ENCODE assay signal across 9 cellular contexts in genomic region chr22:42439821-42440674, GRCh38. TPM values are rescaled to one million over a fixed set of nuclear protein-coding genes. Genes with fewer than 3 reads are reported as not detected.
DNase-seq lines count a peak whose midpoint lies in the region; ATAC-seq, FAIRE-seq and TF ChIP-seq lines count a peak whose summit lies in the region.
"Had no signal": no experiment of that assay in that cellular context is flagged by ENCODE, and none has a peak within 500 bp of the region (broad histone marks: within the 10 kb centered on the region; RNA-seq: fewer than 3 reads in every experiment).

No MANE protein-coding gene starts in this region.

- peak overlapping the region; percentile 25 for H3K27ac Mint-ChIP-seq in activated CD8-positive, alpha-beta T cell treated with anti-CD3 and anti-CD28 coated beads for 36 hours

- H3K9me3 Mint-ChIP-seq in activated CD8-positive, alpha-beta T cell treated with anti-CD3 and anti-CD28 coated beads for 36 hours, result no peaks in the 10 kb centered on the region

- H3K9me3 ChIP-seq in kidney (ENCODE audit: control insufficient read depth in 1 of 2, low read length in 2 of 2), result no peaks in the 10 kb centered on the region

- H3K27me3 Mint-ChIP-seq in activated CD8-positive, alpha-beta T cell treated with anti-CD3 and anti-CD28 coated beads for 36 hours, result peaks cover 1% of the 10 kb centered on the region

- DNase-seq in Ammon's horn (ENCODE audit: low spot score) (peak; percentile 38), HL-60 (ENCODE audit: low read depth in 1 of 2, low spot score in 1 of 2) (peak in 1 of 2 experiments; percentile 87), kidney (peak; percentile 88), OCI-M2 (lab: John Stamatoyannopoulos, UW; ENCODE audit: unreplicated experiment) (no peak), COLO829 (ENCODE audit: low spot score) (no peak), germinal center (ENCODE audit: low spot score) (no peak), GM03348 (ENCODE audit: low spot score) (no peak)
- peak; percentile 8 for DNase-seq in activated CD8-positive, alpha-beta T cell treated with anti-CD3 and anti-CD28 coated beads for 36 hours

- no peak overlapping the region for H3K4me3 Mint-ChIP-seq in activated CD8-positive, alpha-beta T cell treated with anti-CD3 and anti-CD28 coated beads for 36 hours

- H3K27ac ChIP-seq in HL-60 (replicated peaks) (peak overlapping the region; percentile 47), kidney (ENCODE audit: low read depth in 2 of 2, low read length in 2 of 2) (peak overlapping the region; percentile 58 to 84)

- no peak for ATAC-seq in activated CD8-positive, alpha-beta T cell treated with anti-CD3 and anti-CD28 coated beads for 36 hours

- no peaks in the 10 kb centered on the region for H3K27me3 ChIP-seq in HL-60 (ENCODE audit: insufficient read depth, poor library complexity, severe bottlenecking)

- FAIRE-seq in kidney (lab: Jason Lieb, UNC), result no peak
- FAIRE-seq: endometrium had no signal

- H3K36me3 ChIP-seq in kidney (ENCODE audit: control insufficient read depth in 1 of 2, insufficient read depth in 2 of 2, low read length in 2 of 2), result no peaks in the 10 kb centered on the region

- H3K4me3 ChIP-seq in HL-60 (replicated peaks; ENCODE audit: insufficient read depth, low read length), result peak overlapping the region; percentile 32
- no peak overlapping the region for H3K4me3 ChIP-seq in kidney (ENCODE audit: low read length in 2 of 2)

- intact Hi-C loops in activated CD8-positive, alpha-beta T cell treated with anti-CD3 and anti-CD28 coated beads for 36 hours (cut with micrococcal nuclease), result loop anchor here (10.0 kb wide), 1 partner anchor 355 kb away; no protein-coding TSS in a partner anchor
- intact Hi-C loops in kidney (cut with DNase I), result loop anchor here (10.0 kb wide), 1 partner anchor 275 kb away; no protein-coding TSS in a partner anchor

- CTCF ChIA-PET in activated CD8-positive, alpha-beta T cell treated with anti-CD3 and anti-CD28 coated beads for 36 hours (lab: Charles Lee), result interaction anchor here (1.0 to 2.1 kb wide), 3 partner anchors 271 to 474 kb away, joined by 3 to 5 read pairs (median 3); no protein-coding TSS in a partner anchor

- POLR2A ChIA-PET in activated CD8-positive, alpha-beta T cell treated with anti-CD3 and anti-CD28 coated beads for 36 hours (lab: Charles Lee), result no interaction called here

- peaks cover 36% of the 10 kb centered on the region for H3K4me1 Mint-ChIP-seq in activated CD8-positive, alpha-beta T cell treated with anti-CD3 and anti-CD28 coated beads for 36 hours (ENCODE audit: low read depth)

- peaks cover 14 to 21% of the 10 kb centered on the region in 2 donors for H3K4me1 ChIP-seq in kidney (ENCODE audit: control insufficient read depth in 1 of 2, insufficient read depth in 1 of 2, low read depth in 1 of 2, low read length in 2 of 2)

- H3K9ac ChIP-seq in kidney (ENCODE audit: low read length in 2 of 2), result no peak overlapping the region

- no peaks in the 10 kb centered on the region for H3K36me3 Mint-ChIP-seq in activated CD8-positive, alpha-beta T cell treated with anti-CD3 and anti-CD28 coated beads for 36 hours (ENCODE audit: low read depth)

- TF ChIP-seq CTCF in HL-60 (IDR thresholded peaks at IDR 0.05; ENCODE audit: insufficient read depth, low read length) (no peak), kidney (IDR thresholded peaks at IDR 0.05; ENCODE audit: borderline replicate concordance, extremely low read depth, insufficient read depth) (no peak)
- no peak for TF ChIP-seq CTCF in activated CD8-positive, alpha-beta T cell treated with anti-CD3 and anti-CD28 coated beads for 36 hours (IDR thresholded peaks at IDR 0.05)

RNA-seq across cellular contexts. Expression of gene NFAM1, which starts 7.8 kb away (rescaled TPM):
- total RNA-seq in activated CD8-positive, alpha-beta T cell treated with anti-CD3 and anti-CD28 coated beads for 36 hours, result under 1 TPM in 1 of 2 experiments, not detected in 1; 0.16 TPM
- 7.9 TPM for total RNA-seq in kidney
- 0.60 TPM for polyA plus RNA-seq in kidney (ENCODE audit: insufficient read depth, low read depth, low replicate concordance)

Comparison
In these comparisons a context has a peak if more than half of its experiments do, and no peak if none do; other contexts are left out.
1. DNase-seq: peak in Ammon's horn (single experiment), activated CD8-positive, alpha-beta T cell treated with anti-CD3 and anti-CD28 coated beads for 36 hours (single experiment) and kidney (single experiment); none in OCI-M2 (single experiment), COLO829 (single experiment), germinal center (single experiment) and GM03348 (single experiment).